Comparison of ENCODE assay signal across 9 cellular contexts in genomic region chr13:45473627-45474026, GRCh38. TPM values are rescaled to one million over a fixed set of nuclear protein-coding genes. Genes with fewer than 3 reads are reported as not detected.
DNase-seq lines count a peak whose midpoint lies in the region; ATAC-seq and TF ChIP-seq lines count a peak whose summit lies in the region.
"Had no signal": no experiment of that assay in that cellular context is flagged by ENCODE, and none has a peak within 500 bp of the region (broad histone marks: within the 10 kb centered on the region; RNA-seq: fewer than 3 reads in every experiment).

No MANE protein-coding gene starts in this region.

- peak; percentile 89 for ATAC-seq in CD4-positive, alpha-beta T cell (ENCODE audit: poor library complexity)
- ATAC-seq in SK-N-SH treated with all-trans-retinoic acid at 6 μM for 48 hours: peak; percentile 40; the same call in 1 of the 3 replicates
- peak; percentile 41 for ATAC-seq in foreskin keratinocyte
- ATAC-seq in GM19463 (IDR thresholded peaks at IDR 0.05; ENCODE audit: unreplicated experiment): no peak
- ATAC-seq: esophagus mucosa had no signal

- POLR2A ChIA-PET in CD4-positive, alpha-beta T cell (lab: Charles Lee): interaction anchor here (0.7 to 2.1 kb wide), 2 partner anchors 9 to 55 kb away, joined by 3 to 9 read pairs; partner anchors contain the start of genes COG3 and SLC25A30

- DNase-seq in CD4-positive, alpha-beta T cell: peak in 2 of 10 experiments; percentile 4 to 19
- no peak for DNase-seq in foreskin keratinocyte
- DNase-seq in SHP77 (lab: John Stamatoyannopoulos, UW): no peak
- no peak for DNase-seq in A172 (ENCODE audit: low spot score)
- DNase-seq in pons (ENCODE audit: low spot score): no peak

- peaks cover 7% of the 10 kb centered on the region for H3K4me1 ChIP-seq in foreskin keratinocyte

- H3K36me3 Mint-ChIP-seq in CD4-positive, alpha-beta T cell (ENCODE audit: low read depth): peaks cover 42% of the 10 kb centered on the region

- no peaks in the 10 kb centered on the region for H3K27me3 Mint-ChIP-seq in CD4-positive, alpha-beta T cell

- H3K4me3 Mint-ChIP-seq in CD4-positive, alpha-beta T cell: peak overlapping the region; percentile 45

- H3K4me1 Mint-ChIP-seq in CD4-positive, alpha-beta T cell (ENCODE audit: low read depth): peaks cover 67% of the 10 kb centered on the region

- H3K27ac Mint-ChIP-seq in CD4-positive, alpha-beta T cell: no peak overlapping the region

- CTCF ChIA-PET in CD4-positive, alpha-beta T cell (lab: Charles Lee): interaction anchor here (0.7 to 1.5 kb wide), 4 partner anchors 9 to 156 kb away, joined by 3 to 9 read pairs (median 5); partner anchors contain the start of gene COG3

- peak; percentile 31 for TF ChIP-seq CTCF in CD4-positive, alpha-beta T cell (IDR thresholded peaks at IDR 0.05)
- peak; percentile 31 for TF ChIP-seq CTCF in GM12874 (IDR thresholded peaks at IDR 0.05; ENCODE audit: insufficient read depth, low read depth, low read length)
- peak; percentile 44 for TF ChIP-seq CTCF in foreskin keratinocyte (conservative IDR thresholded peaks at IDR 0.05)

- H3K9me3 ChIP-seq in CD4-positive, alpha-beta T cell (ENCODE audit: control insufficient read depth, low read length): no peaks in the 10 kb centered on the region

- intact Hi-C loops in CD4-positive, alpha-beta T cell (cut with DNase I, micrococcal nuclease): loop anchor here in 1 of 2 experiments (5.0 kb wide), 1 partner anchor 76 kb away; no protein-coding TSS in a partner anchor

- no peaks in the 10 kb centered on the region for H3K27me3 ChIP-seq in CD4-positive, alpha-beta T cell (ENCODE audit: control insufficient read depth, insufficient read depth, low read length)
- no peaks in the 10 kb centered on the region for H3K27me3 ChIP-seq in foreskin keratinocyte

- no peak overlapping the region for H3K27ac ChIP-seq in CD4-positive, alpha-beta T cell (ENCODE audit: low read depth, low read length)
- no peak overlapping the region for H3K27ac ChIP-seq in foreskin keratinocyte

- no peaks in the 10 kb centered on the region for H3K9me3 Mint-ChIP-seq in CD4-positive, alpha-beta T cell

TF ChIP-seq in SK-N-SH treated with all-trans-retinoic acid at 6 μM for 48 hours, 23 proteins besides CTCF, POLR2A, EP300 and RAD21:
- no peak for TF ChIP-seq BACH2 (CRISPR knock-in tag; IDR thresholded peaks at IDR 0.05; ENCODE audit: borderline replicate concordance)

RNA-seq across cellular contexts. Expression of gene COG3, which starts 8.9 kb away (rescaled TPM):
- 10 to 100 TPM; 52.8 to 57.0 TPM for total RNA-seq in CD4-positive, alpha-beta T cell
- total RNA-seq in foreskin keratinocyte: 21.7 and 25.7 TPM in 2 replicates
- polyA plus RNA-seq in foreskin keratinocyte: 11.6 and 12.1 TPM in 2 replicates
- total RNA-seq in A172 (2014; rRNA removed; shearing (Covaris generic)): 13.7 and 16.9 TPM in 2 replicates

RNA-seq across cellular contexts. Expression of gene SLC25A30, which starts 55.5 kb away (rescaled TPM):
- 10 to 100 TPM; 23.2 to 28.6 TPM for total RNA-seq in CD4-positive, alpha-beta T cell
- 23.0 and 25.3 TPM in 2 replicates for total RNA-seq in foreskin keratinocyte
- polyA plus RNA-seq in foreskin keratinocyte: 6.5 and 9.0 TPM in 2 replicates
- total RNA-seq in A172 (2014; rRNA removed; shearing (Covaris generic)): 3.1 and 5.0 TPM in 2 replicates
